20 cellular contexts compared by ENCODE assay signal in genomic region chrX:74230094-74230493, GRCh38.
"Had no signal": no experiment of that assay in that cellular context is flagged by ENCODE, and none has a peak within 500 bp of the region (broad histone marks: within the 10 kb centered on the region; RNA-seq: fewer than 3 reads in every experiment).

No MANE protein-coding gene starts in this region.

- H3K27me3 ChIP-seq: esophagus muscularis mucosa, heart left ventricle, sigmoid colon, stomach, testis had no signal

- DNase-seq: activated CD4-positive, alpha-beta T cell treated with anti-CD3 and anti-CD28 coated beads for 1 hour; activated CD4-positive, alpha-beta T cell treated with anti-CD3 and anti-CD28 coated beads, Interleukin-2, amount 50 U/mL, for 4 hours; activated naive CD4-positive, alpha-beta T cell treated with anti-CD3 and anti-CD28 coated beads for 36 hours; activated naive CD8-positive, alpha-beta T cell treated with anti-CD3 and anti-CD28 coated beads, Interleukin-2, amount 50 U/mL, for 24 hours; activated T-cell treated with anti-CD3 and anti-CD28 coated beads for 4 hours; caudate nucleus; cortex of kidney; effector CD4-positive, alpha-beta T cell; heart left ventricle; left cardiac atrium; midbrain; pancreas; sigmoid colon; stimulated activated CD4-positive, alpha-beta T cell treated with anti-CD3 and anti-CD28 coated beads, Interleukin-1b, Interleukin-23, amount 100 ng/mL, for 48 hours; stomach; T1000; testis had no signal

- H3K9me3 ChIP-seq: pancreas, testis had no signal

- H3K9me3 Mint-ChIP-seq: activated naive CD4-positive, alpha-beta T cell treated with anti-CD3 and anti-CD28 coated beads for 36 hours; activated naive CD8-positive, alpha-beta T cell treated with anti-CD3 and anti-CD28 coated beads, Interleukin-2, amount 50 U/mL, for 24 hours; activated T-helper 2 cell treated with anti-CD3 and anti-CD28 coated beads, Interferon-gamma antibody, Interleukin-2, Interleukin-4, amounts not matched to agents 10 μg/mL and 5 μg/mL and 100 μg/mL, durations not matched to agents 14 hours and 24 hours and 36 hours had no signal

- H3K27ac ChIP-seq: esophagus muscularis mucosa, heart left ventricle, pancreas, sigmoid colon, stomach, testis had no signal

- ATAC-seq: activated naive CD8-positive, alpha-beta T cell treated with anti-CD3 and anti-CD28 coated beads, Interleukin-2, amount 50 U/mL, for 24 hours; heart left ventricle; left cardiac atrium; pancreas had no signal

- H3K27ac Mint-ChIP-seq: activated naive CD4-positive, alpha-beta T cell treated with anti-CD3 and anti-CD28 coated beads for 36 hours; activated naive CD8-positive, alpha-beta T cell treated with anti-CD3 and anti-CD28 coated beads, Interleukin-2, amount 50 U/mL, for 24 hours; activated T-helper 2 cell treated with anti-CD3 and anti-CD28 coated beads, Interferon-gamma antibody, Interleukin-2, Interleukin-4, amounts not matched to agents 10 μg/mL and 5 μg/mL and 100 μg/mL, durations not matched to agents 14 hours and 24 hours and 36 hours had no signal

- H3K4me3 Mint-ChIP-seq: activated naive CD4-positive, alpha-beta T cell treated with anti-CD3 and anti-CD28 coated beads for 36 hours; activated naive CD8-positive, alpha-beta T cell treated with anti-CD3 and anti-CD28 coated beads, Interleukin-2, amount 50 U/mL, for 24 hours had no signal

- H3K4me1 Mint-ChIP-seq: activated naive CD8-positive, alpha-beta T cell treated with anti-CD3 and anti-CD28 coated beads, Interleukin-2, amount 50 U/mL, for 24 hours had no signal

- H3K36me3 ChIP-seq: pancreas had no signal

- H3K4me1 ChIP-seq: pancreas, sigmoid colon, stomach, testis had no signal

- H3K27me3 Mint-ChIP-seq: activated naive CD8-positive, alpha-beta T cell treated with anti-CD3 and anti-CD28 coated beads, Interleukin-2, amount 50 U/mL, for 24 hours had no signal

- H3K4me3 ChIP-seq: esophagus muscularis mucosa, heart left ventricle, lung, pancreas, sigmoid colon, stomach, testis had no signal
